7 cellular contexts compared by ENCODE assay signal in genomic region chr13:75326173-75327131, GRCh38.
A peak's percentile ranks its signal among the peaks of the same experiment; 100 is the strongest.
DNase-seq lines count a peak whose midpoint lies in the region; ATAC-seq lines count a peak whose summit lies in the region.

No MANE protein-coding gene starts in this region.

- peak overlapping the region; percentile 13 for H3K27ac ChIP-seq in epithelial cell of prostate

- peak; percentile 74 for DNase-seq in activated CD4-positive, alpha-beta T cell treated with anti-CD3 and anti-CD28 coated beads, Interleukin-2, amount 10 ng/mL, durations not matched to agents 7 days and 5 days
- DNase-seq in epithelial cell of prostate (ENCODE audit: low read depth, low spot score) (no peak), DMS 273 (lab: John Stamatoyannopoulos, UW; ENCODE audit: unreplicated experiment) (no peak), AG08395 (ENCODE audit: low spot score) (no peak)
- peak; percentile 41 to 49 (median 45) for DNase-seq in stimulated activated CD4-positive, alpha-beta T cell treated with anti-CD3 and anti-CD28 coated beads, Interleukin-12 subunit alpha, Interleukin-12 subunit beta, amount 100 ng/mL, for 48 hours (ENCODE audit: low read depth in 2 of 3, low spot score in 1 of 3)

- H3K4me1 Mint-ChIP-seq in activated CD4-positive, alpha-beta T cell treated with anti-CD3 and anti-CD28 coated beads, Interleukin-2, amount 10 ng/mL, durations not matched to agents 7 days and 5 days = peaks cover 46% of the 10 kb centered on the region

- H3K4me3 Mint-ChIP-seq in activated CD4-positive, alpha-beta T cell treated with anti-CD3 and anti-CD28 coated beads, Interleukin-2, amount 10 ng/mL, durations not matched to agents 7 days and 5 days = peak overlapping the region; percentile 82

- no peaks in the 10 kb centered on the region for H3K9me3 Mint-ChIP-seq in activated CD4-positive, alpha-beta T cell treated with anti-CD3 and anti-CD28 coated beads, Interleukin-2, amount 10 ng/mL, durations not matched to agents 7 days and 5 days

- ATAC-seq in GM19372 (IDR thresholded peaks at IDR 0.05; ENCODE audit: low read depth, unreplicated experiment) (peak; percentile 88), HG03280 (IDR thresholded peaks at IDR 0.05; ENCODE audit: unreplicated experiment) (peak; percentile 91)

- peak overlapping the region; percentile 99 for H3K27ac Mint-ChIP-seq in activated CD4-positive, alpha-beta T cell treated with anti-CD3 and anti-CD28 coated beads, Interleukin-2, amount 10 ng/mL, durations not matched to agents 7 days and 5 days

- CTCF ChIA-PET in activated CD4-positive, alpha-beta T cell treated with anti-CD3 and anti-CD28 coated beads, Interleukin-2, amount 10 ng/mL, durations not matched to agents 7 days and 5 days (lab: Charles Lee) = interaction anchor here (0.9 to 2.4 kb wide), 11 partner anchors 12 to 148 kb away, joined by 3 to 12 read pairs (median 4); no protein-coding TSS in a partner anchor

- POLR2A ChIA-PET in activated CD4-positive, alpha-beta T cell treated with anti-CD3 and anti-CD28 coated beads, Interleukin-2, amount 10 ng/mL, durations not matched to agents 7 days and 5 days (lab: Charles Lee) = interaction anchor here (0.6 to 1.2 kb wide), 3 partner anchors 10 to 1675 kb away, joined by 3 to 4 read pairs (median 3); no protein-coding TSS in a partner anchor

- H3K27me3 Mint-ChIP-seq in activated CD4-positive, alpha-beta T cell treated with anti-CD3 and anti-CD28 coated beads, Interleukin-2, amount 10 ng/mL, durations not matched to agents 7 days and 5 days = no peaks in the 10 kb centered on the region

- H3K36me3 Mint-ChIP-seq in activated CD4-positive, alpha-beta T cell treated with anti-CD3 and anti-CD28 coated beads, Interleukin-2, amount 10 ng/mL, durations not matched to agents 7 days and 5 days (ENCODE audit: low read depth) = peaks cover 9% of the 10 kb centered on the region

Comparison
In these comparisons a context has a peak if more than half of its experiments do, and no peak if none do; other contexts are left out.
1. DNase-seq: peak in activated CD4-positive, alpha-beta T cell treated with anti-CD3 and anti-CD28 coated beads, Interleukin-2, amount 10 ng/mL, durations not matched to agents 7 days and 5 days (single experiment) and stimulated activated CD4-positive, alpha-beta T cell treated with anti-CD3 and anti-CD28 coated beads, Interleukin-12 subunit alpha, Interleukin-12 subunit beta, amount 100 ng/mL, for 48 hours (3 of 3); none in epithelial cell of prostate (single experiment), DMS 273 (single experiment) and AG08395 (single experiment).